26 cellular contexts compared by ENCODE assay signal in the genomic region with DNA sequence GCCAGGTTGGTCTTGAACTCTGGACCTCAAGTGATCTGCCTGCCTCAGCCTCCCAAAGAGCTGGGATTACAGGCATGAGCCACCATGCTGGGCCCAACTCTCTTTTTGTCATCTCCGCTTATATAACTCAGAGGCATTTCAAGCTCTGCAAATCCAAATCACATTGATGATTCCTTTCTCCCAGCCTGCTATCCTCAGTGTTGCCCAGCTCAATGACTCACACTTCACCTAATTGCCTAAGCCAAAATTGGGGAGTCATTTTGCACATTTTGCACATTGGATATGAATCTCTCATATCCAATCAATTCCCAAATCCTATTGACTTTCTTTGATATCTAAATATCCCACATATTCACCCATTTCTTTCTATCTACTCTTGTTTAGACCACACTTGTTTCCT. TPM values are rescaled to one million over a fixed set of nuclear protein-coding genes. Genes with fewer than 3 reads are reported as not detected.
A peak's percentile ranks its signal among the peaks of the same experiment; 100 is the strongest.
DNase-seq lines count a peak whose midpoint lies in the region; ATAC-seq and TF ChIP-seq lines count a peak whose summit lies in the region.
"Had no signal": no experiment of that assay in that cellular context is flagged by ENCODE, and none has a peak within 500 bp of the region (broad histone marks: within the 10 kb centered on the region; RNA-seq: fewer than 3 reads in every experiment).

No MANE protein-coding gene starts in this region.

- peak; percentile 7 for DNase-seq in MCF 10A (ENCODE audit: unreplicated experiment)
- no peak for DNase-seq in breast epithelium (ENCODE audit: low spot score in 2 of 2)
- DNase-seq in M059J (ENCODE audit: low read depth): peak; percentile 42
- DNase-seq in prostate gland (ENCODE audit: low spot score): no peak
- no peak for DNase-seq in activated CD4-positive, alpha-beta T cell treated with anti-CD3 and anti-CD28 coated beads, Interleukin-2, amount 50 U/mL, for 1 hour
- DNase-seq: 8988T, ACHN, BE2C, Calu3, DND-41, GOT3, NCI-H1092 treated with DMSO at 0.1 percent for 48 hours, NCI-H1436 treated with DMSO at 0.1 percent for 48 hours, NCI-H187 treated with DMSO at 0.1 percent for 48 hours, NCI-H2171 treated with DMSO at 0.1 percent for 48 hours, NCI-H524, NCI-H748 treated with DMSO at 0.1 percent for 48 hours, PC-3, SK-N-SH had no signal

- H3K27ac Mint-ChIP-seq in MCF 10A (ENCODE audit: low read depth, unreplicated experiment): no peak overlapping the region
- no peak overlapping the region for H3K27ac Mint-ChIP-seq in nephron
- H3K27ac Mint-ChIP-seq: IgD-negative memory B cell had no signal

- no peaks in the 10 kb centered on the region for H3K36me3 ChIP-seq in breast epithelium
- H3K36me3 ChIP-seq in prostate gland: no peaks in the 10 kb centered on the region
- H3K36me3 ChIP-seq: BE2C, HAP-1 had no signal

- BruUV-seq in MCF 10A (replicated peaks; lab: Mats Ljungman, UMichigan): no TSS peak

- H3K4me1 Mint-ChIP-seq in MCF 10A (ENCODE audit: insufficient read depth, unreplicated experiment): peaks cover 16% of the 10 kb centered on the region
- peaks cover 5% of the 10 kb centered on the region for H3K4me1 Mint-ChIP-seq in nephron

- 100% methylated on average over 1 of the region's 1 CpG for WGBS in prostate gland

- H3K27me3 Mint-ChIP-seq in MCF 10A (ENCODE audit: insufficient read depth, unreplicated experiment) (no peaks in the 10 kb centered on the region), nephron (ENCODE audit: low read depth) (no peaks in the 10 kb centered on the region)

- H3K27me3 ChIP-seq in breast epithelium: no peaks in the 10 kb centered on the region
- no peaks in the 10 kb centered on the region for H3K27me3 ChIP-seq in prostate gland (replicated peaks; ENCODE audit: insufficient read depth)

- intact Hi-C loops in MCF 10A (cut with micrococcal nuclease) (loop anchor here (5.0 kb wide), 1 partner anchor 143 kb away; no protein-coding TSS in a partner anchor), breast epithelium (cut with DNase I; ENCODE audit: low total_unique reads) (no loop called here), prostate gland (cut with DNase I) (loop anchor here (5.0 to 10.0 kb wide), 4 partner anchors 72 to 196 kb away; a partner anchor contains a TSS)

- H3K4me3 ChIP-seq in breast epithelium: no peak overlapping the region
- no peak overlapping the region for H3K4me3 ChIP-seq in prostate gland
- H3K4me3 ChIP-seq: HAP-1 had no signal

- TF ChIP-seq POLR2A in breast epithelium (IDR thresholded peaks at IDR 0.05) (no peak), prostate gland (IDR thresholded peaks at IDR 0.05) (no peak)

- CTCF ChIA-PET in MCF 10A (lab: Yijun Ruan, JAX): no interaction called here

- H3K36me3 Mint-ChIP-seq in MCF 10A (ENCODE audit: insufficient read depth, unreplicated experiment) (peaks cover 9% of the 10 kb centered on the region), nephron (ENCODE audit: low read depth) (peaks cover 20% of the 10 kb centered on the region)
- H3K36me3 Mint-ChIP-seq: IgD-negative memory B cell had no signal

- no peaks in the 10 kb centered on the region for H3K9me3 ChIP-seq in breast epithelium
- H3K9me3 ChIP-seq in prostate gland: no peaks in the 10 kb centered on the region
- H3K9me3 ChIP-seq: BE2C, HAP-1, SK-N-SH had no signal

- H3K4me1 ChIP-seq in breast epithelium: peaks cover 0 to 6% of the 10 kb centered on the region in 2 donors
- H3K4me1 ChIP-seq in prostate gland (replicated peaks): no peaks in the 10 kb centered on the region
- H3K4me1 ChIP-seq: BE2C had no signal

- TF ChIP-seq CTCF in MCF 10A (IDR thresholded peaks at IDR 0.05; ENCODE audit: unreplicated experiment) (no peak), breast epithelium (IDR thresholded peaks at IDR 0.05) (no peak), nephron (IDR thresholded peaks at IDR 0.05; ENCODE audit: unreplicated experiment in 3 of 3) (no peak), prostate gland (IDR thresholded peaks at IDR 0.05) (no peak)

- no peak for ATAC-seq in HG03196 (IDR thresholded peaks at IDR 0.05; ENCODE audit: unreplicated experiment)
- ATAC-seq: PC-3 had no signal

- POLR2A ChIA-PET in MCF 10A (lab: Yijun Ruan, JAX): interaction anchor here (0.8 to 1.8 kb wide), 3 partner anchors 24 to 202 kb away, joined by 3 to 4 read pairs (median 4); no protein-coding TSS in a partner anchor

- H3K4me3 Mint-ChIP-seq in MCF 10A (ENCODE audit: unreplicated experiment) (no peak overlapping the region), nephron (peak overlapping the region; percentile 18 to 70 (median 31))
- H3K4me3 Mint-ChIP-seq: CD14-positive monocyte had no signal

- H3K9me3 Mint-ChIP-seq in MCF 10A (ENCODE audit: unreplicated experiment) (no peaks in the 10 kb centered on the region), nephron (no peaks in the 10 kb centered on the region)
- H3K9me3 Mint-ChIP-seq: CD14-positive monocyte, IgD-negative memory B cell had no signal

- H3K27ac ChIP-seq in breast epithelium (no peak overlapping the region), prostate gland (no peak overlapping the region)
- H3K27ac ChIP-seq: HL-60, KMS-11 had no signal

RNA-seq across cellular contexts. Expression of a gene that starts 3.9 kb away (rescaled TPM):
- 78.7 and 84.8 TPM in 2 replicates for total RNA-seq in MCF 10A (2022)
- 100 to 1,000 TPM; 204 to 397 (median 263) TPM for total RNA-seq in breast epithelium
- total RNA-seq in M059J (2014; rRNA removed; shearing (Covaris generic)): 74.4 and 93.3 TPM in 2 replicates
- total RNA-seq in prostate gland: 100 to 1,000 TPM; 150 to 188 TPM

Comparison
In these comparisons a context has a peak if more than half of its experiments do, and no peak if none do; other contexts are left out.
1. DNase-seq: peak in MCF 10A (single experiment) and M059J (single experiment); none in breast epithelium (0 of 2), prostate gland (single experiment) and activated CD4-positive, alpha-beta T cell treated with anti-CD3 and anti-CD28 coated beads, Interleukin-2, amount 50 U/mL, for 1 hour (single experiment).